Comparison of ENCODE assay signal across 15 cellular contexts in the genomic region with DNA sequence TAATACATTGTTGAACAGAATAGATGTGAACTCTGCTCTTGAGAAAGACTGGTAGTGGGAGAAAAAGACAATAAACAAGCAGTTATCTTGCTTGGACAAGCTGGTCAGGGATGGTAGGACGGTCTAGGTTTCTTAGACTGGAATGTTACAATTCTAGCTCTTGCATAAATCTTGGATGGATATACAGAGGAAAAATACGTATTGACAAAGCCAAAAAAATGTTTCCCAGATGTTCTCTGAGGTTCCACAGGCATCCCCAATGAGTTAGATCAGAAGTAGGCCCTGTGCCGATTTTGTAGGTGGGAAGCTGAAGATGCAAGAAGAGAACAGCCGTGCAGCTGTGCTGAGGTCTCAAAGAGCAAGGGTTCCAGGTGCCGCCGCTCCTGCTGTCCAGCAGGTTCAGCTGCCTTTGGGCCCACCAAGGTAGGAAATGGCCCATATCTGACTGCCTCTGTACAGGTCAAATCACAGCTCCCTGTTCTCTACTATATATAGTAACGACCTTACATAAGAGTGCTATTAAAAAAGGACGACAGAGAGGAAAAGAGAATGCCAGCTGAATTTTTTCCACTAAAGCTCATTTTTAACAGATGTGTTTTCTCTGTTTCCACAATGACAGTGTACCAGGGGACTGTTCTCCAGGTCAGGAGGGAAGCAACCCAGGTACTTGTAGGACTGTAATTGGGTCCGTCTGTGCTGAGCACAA.
A peak's percentile ranks its signal among the peaks of the same experiment; 100 is the strongest.
DNase-seq lines count a peak whose midpoint lies in the region; TF ChIP-seq lines count a peak whose summit lies in the region.
"Had no signal": no experiment of that assay in that cellular context is flagged by ENCODE, and none has a peak within 500 bp of the region (broad histone marks: within the 10 kb centered on the region; RNA-seq: fewer than 3 reads in every experiment).

No MANE protein-coding gene starts in this region.

- peak; percentile 70 for DNase-seq in fibroblast of peridontal ligament (ENCODE audit: extremely low read depth)
- DNase-seq in neural crest cell (ENCODE audit: low read depth, low spot score): no peak
- no peak for DNase-seq in transverse colon
- DNase-seq in activated T-helper 2 cell treated with anti-CD3 and anti-CD28 coated beads, Interferon-gamma antibody, Interleukin-2, Interleukin-4, amounts not matched to agents 10 μg/mL and 5 μg/mL and 100 μg/mL, durations not matched to agents 14 hours and 24 hours and 36 hours (ENCODE audit: low spot score): no peak
- DNase-seq in NCI-H2029 (lab: John Stamatoyannopoulos, UW): no peak
- DNase-seq in pons (ENCODE audit: low spot score): no peak
- DNase-seq in NCI-H1930 (lab: John Stamatoyannopoulos, UW): no peak
- DNase-seq: DND-41, glutamatergic neuron, left colon, NCI-H187, NCI-H748 treated with DMSO at 0.1 percent for 48 hours, SIG-M5 had no signal

- in situ Hi-C loops in transverse colon (cut with MboI; ENCODE audit: low pct_ligation_motif_present in 1 of 4, low pct_unique_long_range_greater_than_20kb in 1 of 4, low sequenced_read_pairs in 3 of 4): no loop called here

- intact Hi-C loops in transverse colon (cut with DNase I; ENCODE audit: low total_unique reads): no loop called here
- intact Hi-C loops in activated T-helper 2 cell treated with anti-CD3 and anti-CD28 coated beads, Interferon-gamma antibody, Interleukin-2, Interleukin-4, amounts not matched to agents 10 μg/mL and 5 μg/mL and 100 μg/mL, durations not matched to agents 14 hours and 24 hours and 36 hours (cut with micrococcal nuclease): loop anchor here (10.0 kb wide), 1 partner anchor 150 kb away; no protein-coding TSS in a partner anchor

- H3K4me2 ChIP-seq in OCI-LY3 (ENCODE audit: low read length): peak overlapping the region; percentile 93

- H4K20me1 ChIP-seq in OCI-LY3 (ENCODE audit: insufficient read depth, low read length): peaks cover 9% of the 10 kb centered on the region
- H4K20me1 ChIP-seq: BLaER1 had no signal

- H3K27me3 Mint-ChIP-seq in neural crest cell (ENCODE audit: low read depth): no peaks in the 10 kb centered on the region
- H3K27me3 Mint-ChIP-seq in activated T-helper 2 cell treated with anti-CD3 and anti-CD28 coated beads, Interferon-gamma antibody, Interleukin-2, Interleukin-4, amounts not matched to agents 10 μg/mL and 5 μg/mL and 100 μg/mL, durations not matched to agents 14 hours and 24 hours and 36 hours (ENCODE audit: low read depth): no peaks in the 10 kb centered on the region

- no peak overlapping the region for H3K9ac ChIP-seq in OCI-LY3 (ENCODE audit: low read length)
- H3K9ac ChIP-seq: BLaER1 had no signal

- H3K36me3 Mint-ChIP-seq in neural crest cell (ENCODE audit: low read depth): peaks cover 27% of the 10 kb centered on the region
- H3K36me3 Mint-ChIP-seq in activated T-helper 2 cell treated with anti-CD3 and anti-CD28 coated beads, Interferon-gamma antibody, Interleukin-2, Interleukin-4, amounts not matched to agents 10 μg/mL and 5 μg/mL and 100 μg/mL, durations not matched to agents 14 hours and 24 hours and 36 hours (ENCODE audit: low read depth): peaks cover 17% of the 10 kb centered on the region

- H3K9me3 ChIP-seq in OCI-LY3 (ENCODE audit: insufficient read depth, low read length) (no peaks in the 10 kb centered on the region), transverse colon (no peaks in the 10 kb centered on the region)
- H3K9me3 ChIP-seq: BLaER1 had no signal

- no peak for TF ChIP-seq POLR2A in transverse colon (IDR thresholded peaks at IDR 0.05)

- H3K79me2 ChIP-seq in OCI-LY3 (ENCODE audit: low read length): no peaks in the 10 kb centered on the region

- H3K4me1 Mint-ChIP-seq in neural crest cell: peaks cover 31% of the 10 kb centered on the region
- H3K4me1 Mint-ChIP-seq in activated T-helper 2 cell treated with anti-CD3 and anti-CD28 coated beads, Interferon-gamma antibody, Interleukin-2, Interleukin-4, amounts not matched to agents 10 μg/mL and 5 μg/mL and 100 μg/mL, durations not matched to agents 14 hours and 24 hours and 36 hours (ENCODE audit: low read depth): peaks cover 46% of the 10 kb centered on the region

- peak overlapping the region; percentile 59 for H3K27ac Mint-ChIP-seq in neural crest cell (ENCODE audit: unreplicated experiment)
- H3K27ac Mint-ChIP-seq in activated T-helper 2 cell treated with anti-CD3 and anti-CD28 coated beads, Interferon-gamma antibody, Interleukin-2, Interleukin-4, amounts not matched to agents 10 μg/mL and 5 μg/mL and 100 μg/mL, durations not matched to agents 14 hours and 24 hours and 36 hours: no peak overlapping the region

- H3K27ac ChIP-seq in OCI-LY3 (ENCODE audit: low read length) (peak overlapping the region; percentile 31; the same call in 1 of the 2 replicates), transverse colon (peak overlapping the region; percentile 72 to 84 (median 76))
- H3K27ac ChIP-seq: BLaER1 had no signal

- H3K4me1 ChIP-seq in OCI-LY3 (ENCODE audit: low read length) (peaks cover 40% of the 10 kb centered on the region), transverse colon (peaks cover 0 to 66% (median 7%) of the 10 kb centered on the region in 4 donors)

- peaks cover 28% of the 10 kb centered on the region for H3K27me3 ChIP-seq in OCI-LY3 (ENCODE audit: low read depth, low read length)
- no peaks in the 10 kb centered on the region for H3K27me3 ChIP-seq in transverse colon
- H3K27me3 ChIP-seq: BLaER1 had no signal

- H3K4me3 ChIP-seq in OCI-LY3 (ENCODE audit: low read length): peak overlapping the region; percentile 67
- H3K4me3 ChIP-seq in transverse colon: no peak overlapping the region
- H3K4me3 ChIP-seq: BLaER1 had no signal

- H3K36me3 ChIP-seq in OCI-LY3 (replicated peaks; ENCODE audit: low read depth, low read length) (peaks cover 10% of the 10 kb centered on the region), transverse colon (no peaks in the 10 kb centered on the region)
- H3K36me3 ChIP-seq: BLaER1 had no signal

- TF ChIP-seq CTCF in OCI-LY3 (IDR thresholded peaks at IDR 0.05; ENCODE audit: low read depth, low read length) (no peak), neural crest cell (conservative IDR thresholded peaks at IDR 0.05) (no peak), transverse colon (IDR thresholded peaks at IDR 0.05) (no peak)

- peaks cover 7% of the 10 kb centered on the region for H3K9me3 Mint-ChIP-seq in neural crest cell
- peaks cover 8% of the 10 kb centered on the region for H3K9me3 Mint-ChIP-seq in activated T-helper 2 cell treated with anti-CD3 and anti-CD28 coated beads, Interferon-gamma antibody, Interleukin-2, Interleukin-4, amounts not matched to agents 10 μg/mL and 5 μg/mL and 100 μg/mL, durations not matched to agents 14 hours and 24 hours and 36 hours

- no peak overlapping the region for H2AFZ ChIP-seq in OCI-LY3 (ENCODE audit: low read depth, low read length)

- TF ChIP-seq EP300 in transverse colon (IDR thresholded peaks at IDR 0.05; ENCODE audit: low read depth): no peak

- H3K4me3 Mint-ChIP-seq in neural crest cell: no peak overlapping the region
- no peak overlapping the region for H3K4me3 Mint-ChIP-seq in activated T-helper 2 cell treated with anti-CD3 and anti-CD28 coated beads, Interferon-gamma antibody, Interleukin-2, Interleukin-4, amounts not matched to agents 10 μg/mL and 5 μg/mL and 100 μg/mL, durations not matched to agents 14 hours and 24 hours and 36 hours (ENCODE audit: low read depth)

- WGBS in transverse colon (ENCODE audit: low coverage in 1 of 2), 2 donors: 59 to 73% methylated on average over 5 to 9 of the region's 9 CpGs
